ENCODE assay signal across 8 cellular contexts in genomic region chr5:43514471-43514815, GRCh38. TPM values are rescaled to one million over a fixed set of nuclear protein-coding genes. Genes with fewer than 3 reads are reported as not detected.
DNase-seq lines count a peak whose midpoint lies in the region; ATAC-seq and TF ChIP-seq lines count a peak whose summit lies in the region.

No MANE protein-coding gene starts in this region.

- peaks cover 28% of the 10 kb centered on the region for H3K4me1 Mint-ChIP-seq in WTC11

- peak overlapping the region; percentile 100 for H3K27ac Mint-ChIP-seq in WTC11

- peak; percentile 23 for ATAC-seq in GM21367 (IDR thresholded peaks at IDR 0.05; ENCODE audit: unreplicated experiment)
- ATAC-seq in HG03565 (IDR thresholded peaks at IDR 0.05; ENCODE audit: unreplicated experiment) = peak; percentile 18
- ATAC-seq in WTC11 = peak; percentile 23

- CTCF ChIA-PET in WTC11 (lab: Charles Lee) = interaction anchor here (1.0 to 1.6 kb wide), 2 partner anchors 30 to 201 kb away, joined by 3 to 13 read pairs; partner anchors contain the start of genes HMGCS1 and TMEM267

- DNase-seq in NCI-H446 (lab: John Stamatoyannopoulos, UW) = peak; percentile 58 to 61
- no peak for DNase-seq in NCI-H446 treated with DMSO at 0.1 percent for 48 hours (lab: John Stamatoyannopoulos, UW)
- no peak for DNase-seq in WTC11 (ENCODE audit: low spot score)
- peak; percentile 89 for DNase-seq in fibroblast of mammary gland (ENCODE audit: low read depth)
- no peak for DNase-seq in COR-L47 (lab: John Stamatoyannopoulos, UW)

- no peaks in the 10 kb centered on the region for H3K36me3 ChIP-seq in parathyroid adenoma (ENCODE audit: control insufficient read depth, insufficient read depth, low read length)

- H3K4me1 ChIP-seq in parathyroid adenoma = peaks cover 9% of the 10 kb centered on the region

- POLR2A ChIA-PET in WTC11 (lab: Charles Lee) = interaction anchor here (0.9 to 1.2 kb wide), 5 partner anchors 8 to 393 kb away, joined by 3 to 15 read pairs (median 3); partner anchors contain the start of genes HMGCS1 and TMEM267

- peaks cover 27% of the 10 kb centered on the region for H3K36me3 Mint-ChIP-seq in WTC11

- H3K9ac ChIP-seq in parathyroid adenoma = peak overlapping the region; percentile 15

- H3K27me3 ChIP-seq in parathyroid adenoma (ENCODE audit: control insufficient read depth, insufficient read depth, low read length) = no peaks in the 10 kb centered on the region

- no peaks in the 10 kb centered on the region for H3K79me2 ChIP-seq in parathyroid adenoma

- TF ChIP-seq CTCF in WTC11 (IDR thresholded peaks at IDR 0.05) (no peak), fibroblast of mammary gland (conservative IDR thresholded peaks at IDR 0.05; ENCODE audit: control insufficient read depth, insufficient read depth, low read depth, low read length) (no peak), parathyroid adenoma (IDR thresholded peaks at IDR 0.05) (no peak)

- peak overlapping the region; percentile 79 for H3K4me2 ChIP-seq in parathyroid adenoma (ENCODE audit: low read length)

- H3K9me3 ChIP-seq in parathyroid adenoma (ENCODE audit: control insufficient read depth, low read length) = no peaks in the 10 kb centered on the region

- peak overlapping the region; percentile 86 for H2AFZ ChIP-seq in parathyroid adenoma

- peaks cover 18% of the 10 kb centered on the region for H3K9me3 Mint-ChIP-seq in WTC11

- peak overlapping the region; percentile 94 for H3K4me3 Mint-ChIP-seq in WTC11

- H3K27me3 Mint-ChIP-seq in WTC11 (ENCODE audit: low read depth) = no peaks in the 10 kb centered on the region

- peak overlapping the region; percentile 70 for H3K27ac ChIP-seq in parathyroid adenoma

- peak overlapping the region; percentile 76 for H3K4me3 ChIP-seq in fibroblast of mammary gland (ENCODE audit: control insufficient read depth, low read depth, low read length)
- H3K4me3 ChIP-seq in parathyroid adenoma (ENCODE audit: low read depth, low read length) = peak overlapping the region; percentile 79

TF ChIP-seq in WTC11, 78 proteins besides CTCF, POLR2A, EP300 and RAD21:
- TF ChIP-seq, protein P1, sequence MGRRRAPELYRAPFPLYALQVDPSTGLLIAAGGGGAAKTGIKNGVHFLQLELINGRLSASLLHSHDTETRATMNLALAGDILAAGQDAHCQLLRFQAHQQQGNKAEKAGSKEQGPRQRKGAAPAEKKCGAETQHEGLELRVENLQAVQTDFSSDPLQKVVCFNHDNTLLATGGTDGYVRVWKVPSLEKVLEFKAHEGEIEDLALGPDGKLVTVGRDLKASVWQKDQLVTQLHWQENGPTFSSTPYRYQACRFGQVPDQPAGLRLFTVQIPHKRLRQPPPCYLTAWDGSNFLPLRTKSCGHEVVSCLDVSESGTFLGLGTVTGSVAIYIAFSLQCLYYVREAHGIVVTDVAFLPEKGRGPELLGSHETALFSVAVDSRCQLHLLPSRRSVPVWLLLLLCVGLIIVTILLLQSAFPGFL (CRISPR knock-in tag; IDR thresholded peaks at IDR 0.05; ENCODE audit: borderline replicate concordance) = no peak
- TF ChIP-seq JAZF1 (CRISPR knock-in tag; IDR thresholded peaks at IDR 0.05) (no peak), MXD4 (CRISPR knock-in tag; IDR thresholded peaks at IDR 0.05; ENCODE audit: borderline replicate concordance) (no peak), CREB1 (CRISPR knock-in tag; IDR thresholded peaks at IDR 0.05) (no peak), ZNF219 (CRISPR knock-in tag; IDR thresholded peaks at IDR 0.05; ENCODE audit: borderline replicate concordance) (no peak), ZNF423 (CRISPR knock-in tag; IDR thresholded peaks at IDR 0.05) (no peak), SMAD4 (CRISPR knock-in tag; IDR thresholded peaks at IDR 0.05) (no peak), USF2 (CRISPR knock-in tag; IDR thresholded peaks at IDR 0.05) (no peak), ZNF281 (CRISPR knock-in tag; IDR thresholded peaks at IDR 0.05) (no peak), CBFB (CRISPR knock-in tag; IDR thresholded peaks at IDR 0.05; ENCODE audit: low read depth) (no peak), ZNF263 (CRISPR knock-in tag; IDR thresholded peaks at IDR 0.05; ENCODE audit: low read depth) (no peak), HMGA2 (CRISPR knock-in tag; IDR thresholded peaks at IDR 0.05) (no peak), E2F5 (CRISPR knock-in tag; IDR thresholded peaks at IDR 0.05) (no peak)
- TF ChIP-seq, protein P2, sequence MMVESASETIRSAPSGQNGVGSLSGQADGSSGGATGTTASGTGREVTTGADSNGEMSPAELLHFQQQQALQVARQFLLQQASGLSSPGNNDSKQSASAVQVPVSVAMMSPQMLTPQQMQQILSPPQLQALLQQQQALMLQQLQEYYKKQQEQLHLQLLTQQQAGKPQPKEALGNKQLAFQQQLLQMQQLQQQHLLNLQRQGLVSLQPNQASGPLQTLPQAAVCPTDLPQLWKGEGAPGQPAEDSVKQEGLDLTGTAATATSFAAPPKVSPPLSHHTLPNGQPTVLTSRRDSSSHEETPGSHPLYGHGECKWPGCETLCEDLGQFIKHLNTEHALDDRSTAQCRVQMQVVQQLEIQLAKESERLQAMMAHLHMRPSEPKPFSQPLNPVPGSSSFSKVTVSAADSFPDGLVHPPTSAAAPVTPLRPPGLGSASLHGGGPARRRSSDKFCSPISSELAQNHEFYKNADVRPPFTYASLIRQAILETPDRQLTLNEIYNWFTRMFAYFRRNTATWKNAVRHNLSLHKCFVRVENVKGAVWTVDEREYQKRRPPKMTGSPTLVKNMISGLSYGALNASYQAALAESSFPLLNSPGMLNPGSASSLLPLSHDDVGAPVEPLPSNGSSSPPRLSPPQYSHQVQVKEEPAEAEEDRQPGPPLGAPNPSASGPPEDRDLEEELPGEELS (CRISPR knock-in tag; IDR thresholded peaks at IDR 0.05) = no peak
- TF ChIP-seq, protein P3, sequence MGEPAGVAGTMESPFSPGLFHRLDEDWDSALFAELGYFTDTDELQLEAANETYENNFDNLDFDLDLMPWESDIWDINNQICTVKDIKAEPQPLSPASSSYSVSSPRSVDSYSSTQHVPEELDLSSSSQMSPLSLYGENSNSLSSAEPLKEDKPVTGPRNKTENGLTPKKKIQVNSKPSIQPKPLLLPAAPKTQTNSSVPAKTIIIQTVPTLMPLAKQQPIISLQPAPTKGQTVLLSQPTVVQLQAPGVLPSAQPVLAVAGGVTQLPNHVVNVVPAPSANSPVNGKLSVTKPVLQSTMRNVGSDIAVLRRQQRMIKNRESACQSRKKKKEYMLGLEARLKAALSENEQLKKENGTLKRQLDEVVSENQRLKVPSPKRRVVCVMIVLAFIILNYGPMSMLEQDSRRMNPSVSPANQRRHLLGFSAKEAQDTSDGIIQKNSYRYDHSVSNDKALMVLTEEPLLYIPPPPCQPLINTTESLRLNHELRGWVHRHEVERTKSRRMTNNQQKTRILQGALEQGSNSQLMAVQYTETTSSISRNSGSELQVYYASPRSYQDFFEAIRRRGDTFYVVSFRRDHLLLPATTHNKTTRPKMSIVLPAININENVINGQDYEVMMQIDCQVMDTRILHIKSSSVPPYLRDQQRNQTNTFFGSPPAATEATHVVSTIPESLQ (CRISPR knock-in tag; IDR thresholded peaks at IDR 0.05) = no peak
- TF ChIP-seq, protein P4, sequence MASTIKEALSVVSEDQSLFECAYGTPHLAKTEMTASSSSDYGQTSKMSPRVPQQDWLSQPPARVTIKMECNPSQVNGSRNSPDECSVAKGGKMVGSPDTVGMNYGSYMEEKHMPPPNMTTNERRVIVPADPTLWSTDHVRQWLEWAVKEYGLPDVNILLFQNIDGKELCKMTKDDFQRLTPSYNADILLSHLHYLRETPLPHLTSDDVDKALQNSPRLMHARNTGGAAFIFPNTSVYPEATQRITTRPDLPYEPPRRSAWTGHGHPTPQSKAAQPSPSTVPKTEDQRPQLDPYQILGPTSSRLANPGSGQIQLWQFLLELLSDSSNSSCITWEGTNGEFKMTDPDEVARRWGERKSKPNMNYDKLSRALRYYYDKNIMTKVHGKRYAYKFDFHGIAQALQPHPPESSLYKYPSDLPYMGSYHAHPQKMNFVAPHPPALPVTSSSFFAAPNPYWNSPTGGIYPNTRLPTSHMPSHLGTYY (CRISPR knock-in tag; IDR thresholded peaks at IDR 0.05) = no peak

RNA-seq across cellular contexts. Expression of gene C5orf34, which starts 0.5 kb away (rescaled TPM):
- total RNA-seq in WTC11 (2021) = 7.3 to 9.7 TPM (median 9.4 TPM) in 3 replicates

RNA-seq across cellular contexts. Expression of gene TMEM267, which starts 30.8 kb away (rescaled TPM):
- 6.0 to 6.6 TPM (median 6.4 TPM) in 3 replicates for total RNA-seq in WTC11 (2021)

RNA-seq across cellular contexts. Expression of gene PAIP1, which starts 42.4 kb away (rescaled TPM):
- 82.5 to 85.2 TPM (median 83.5 TPM) in 3 replicates for total RNA-seq in WTC11 (2021)

Comparison
In these comparisons a context has a peak if more than half of its experiments do, and no peak if none do; other contexts are left out.
1. DNase-seq: peak in NCI-H446 (2 of 2) and fibroblast of mammary gland (single experiment); none in NCI-H446 treated with DMSO at 0.1 percent for 48 hours (single experiment), WTC11 (single experiment) and COR-L47 (single experiment).
2. Peak in every context shown above with its lines, with median percentiles within 50 percentile points of each other: ATAC-seq.